15 cellular contexts compared by ENCODE assay signal in the genomic region with DNA sequence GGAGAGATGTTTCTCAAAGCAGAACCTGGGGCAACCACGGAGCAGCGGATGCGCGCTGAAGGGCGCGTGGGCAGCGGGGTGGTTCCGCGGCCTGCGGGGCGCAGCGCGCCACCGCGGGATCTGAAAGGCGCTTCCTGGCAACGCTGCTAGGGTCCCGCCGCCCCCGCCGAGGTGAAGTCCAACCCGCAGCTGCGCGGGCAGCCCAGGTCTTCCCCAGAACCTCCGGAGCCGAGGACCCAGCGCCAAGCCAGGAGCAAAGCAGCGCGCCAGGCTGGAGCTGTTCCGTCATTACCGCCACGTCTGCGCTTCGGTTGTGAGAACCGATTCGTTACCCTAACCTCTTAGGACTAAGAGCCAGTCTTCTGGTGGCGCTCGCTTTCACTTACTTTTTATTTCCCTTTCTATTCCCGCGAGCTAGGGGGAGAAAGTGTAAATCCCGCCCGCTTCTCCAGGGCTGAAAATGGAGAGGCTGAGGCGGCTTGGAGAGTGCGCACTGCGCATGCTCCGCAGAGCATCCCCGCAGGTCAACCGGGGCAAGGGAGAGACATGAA. TPM values are rescaled to one million over a fixed set of nuclear protein-coding genes. Genes with fewer than 3 reads are reported as not detected.
DNase-seq lines count a peak whose midpoint lies in the region; ATAC-seq and TF ChIP-seq lines count a peak whose summit lies in the region.
"Had no signal": no experiment of that assay in that cellular context is flagged by ENCODE, and none has a peak within 500 bp of the region (broad histone marks: within the 10 kb centered on the region; RNA-seq: fewer than 3 reads in every experiment).

No MANE protein-coding gene starts in this region.

- TF ChIP-seq CTCF in SK-N-SH (IDR thresholded peaks at IDR 0.05) (no peak), brain microvascular endothelial cell (IDR thresholded peaks at IDR 0.05; ENCODE audit: low read depth, low read length, missing control alignments) (no peak), kidney epithelial cell (IDR thresholded peaks at IDR 0.05; ENCODE audit: insufficient read depth, low read length, poor library complexity, severe bottlenecking) (no peak)

- no peak overlapping the region for H2AFZ ChIP-seq in SK-N-SH (ENCODE audit: low read depth)

- in situ Hi-C loops in brain microvascular endothelial cell (cut with HindIII; ENCODE audit: low pct_ligation_motif_present, low sequenced_read_pairs): no loop called here

- TF ChIP-seq RAD21 in SK-N-SH (IDR thresholded peaks at IDR 0.05; ENCODE audit: low read length): no peak

- no peaks in the 10 kb centered on the region for H4K20me1 ChIP-seq in SK-N-SH (ENCODE audit: insufficient read depth)

- H3K9me3 ChIP-seq in SK-N-SH: no peaks in the 10 kb centered on the region
- H3K9me3 ChIP-seq: adrenal gland had no signal

- H3K9ac ChIP-seq in SK-N-SH: no peak overlapping the region

- H3K4me3 ChIP-seq in SK-N-SH (ENCODE audit: low read depth in 2 of 2, low read length in 1 of 2): peak overlapping the region in 1 of 2 experiments; percentile 44; a peak in 2 of 4 replicates
- H3K4me3 ChIP-seq in brain microvascular endothelial cell (ENCODE audit: low read depth, low read length): peak overlapping the region; percentile 49
- H3K4me3 ChIP-seq in kidney epithelial cell (ENCODE audit: low read depth, low read length): peak overlapping the region; percentile 25
- H3K4me3 ChIP-seq: adrenal gland had no signal

- no peaks in the 10 kb centered on the region for H3K79me2 ChIP-seq in SK-N-SH (ENCODE audit: insufficient read depth)

- no peak for TF ChIP-seq EP300 in SK-N-SH (IDR thresholded peaks at IDR 0.05; ENCODE audit: borderline replicate concordance in 1 of 2, low read depth in 1 of 2, low read length in 1 of 2)

- ATAC-seq in SK-N-SH treated with all-trans-retinoic acid at 6 μM for 48 hours (no peak), GM19328 (IDR thresholded peaks at IDR 0.05; ENCODE audit: unreplicated experiment) (no peak)

- POLR2A ChIA-PET in SK-N-SH (lab: Yijun Ruan, JAX): interaction anchor here (0.7 kb wide), 1 partner anchor 270 kb away, joined by 4 read pairs; no protein-coding TSS in a partner anchor

- H3K4me2 ChIP-seq in SK-N-SH: no peak overlapping the region

- no peaks in the 10 kb centered on the region for H3K27me3 ChIP-seq in SK-N-SH (ENCODE audit: insufficient read depth)
- H3K27me3 ChIP-seq in brain microvascular endothelial cell (replicated peaks): no peaks in the 10 kb centered on the region
- peaks cover 32% of the 10 kb centered on the region for H3K27me3 ChIP-seq in kidney epithelial cell (ENCODE audit: control insufficient read depth, insufficient read depth, low read length)

- CTCF ChIA-PET in SK-N-SH (lab: Yijun Ruan, JAX): interaction anchor here (1.0 to 3.8 kb wide), 2 partner anchors 19 to 76 kb away, joined by 3 to 22 read pairs; no protein-coding TSS in a partner anchor

- peak; percentile 90 for DNase-seq in SK-N-SH
- no peak for DNase-seq in brain microvascular endothelial cell
- no peak for DNase-seq in kidney epithelial cell (ENCODE audit: low read depth)
- no peak for DNase-seq in SIG-M5 treated with dmso at 0.1 percent for 504 hours (lab: John Stamatoyannopoulos, UW; ENCODE audit: unreplicated experiment)
- DNase-seq in C1 segment of cervical spinal cord (lab: John Stamatoyannopoulos, UW): no peak
- DNase-seq: activated CD8-positive, alpha-beta memory T cell treated with anti-CD3 and anti-CD28 coated beads, Interleukin-2, amount 50 U/mL, for 48 hours; adrenal gland; DND-41; hippocampal formation had no signal

- no peaks in the 10 kb centered on the region for H3F3A ChIP-seq in SK-N-SH (replicated peaks; ENCODE audit: insufficient read depth)

- peak overlapping the region in 1 of 2 experiments; percentile 73; a peak in 1 of 4 replicates for H3K27ac ChIP-seq in SK-N-SH (ENCODE audit: low read depth in 2 of 2, low read length in 1 of 2)
- H3K27ac ChIP-seq in brain microvascular endothelial cell: no peak overlapping the region
- peak overlapping the region; percentile 44 for H3K27ac ChIP-seq in temporal lobe (ENCODE audit: low read depth, low read length)
- H3K27ac ChIP-seq: adrenal gland, RWPE1 had no signal

- no peaks in the 10 kb centered on the region for H3K9me2 ChIP-seq in SK-N-SH

- H3K36me3 ChIP-seq in SK-N-SH (replicated peaks in 1 of 2; ENCODE audit: control insufficient read depth in 1 of 2, insufficient read depth in 2 of 2, low read length in 1 of 2): no peaks in the 10 kb centered on the region
- no peaks in the 10 kb centered on the region for H3K36me3 ChIP-seq in brain microvascular endothelial cell (replicated peaks)
- no peaks in the 10 kb centered on the region for H3K36me3 ChIP-seq in kidney epithelial cell (ENCODE audit: control insufficient read depth, insufficient read depth, low read length)
- H3K36me3 ChIP-seq: adrenal gland had no signal

- WGBS in SK-N-SH (ENCODE audit: low lambda C conversion rate): 18% methylated on average over 23 of the region's 48 CpGs

- H3K4me1 ChIP-seq in SK-N-SH (ENCODE audit: control insufficient read depth in 1 of 2, insufficient read depth in 2 of 2, low read depth in 1 of 2, low read length in 1 of 2): no peaks in the 10 kb centered on the region; a peak in 1 of 4 replicates
- H3K4me1 ChIP-seq: adrenal gland had no signal

TF ChIP-seq in SK-N-SH, 30 proteins besides CTCF, POLR2A, EP300 and RAD21:
- TF ChIP-seq SIN3A (IDR thresholded peaks at IDR 0.05; ENCODE audit: borderline replicate concordance, low read depth, low read length): no peak
- no peak for TF ChIP-seq RXRA (IDR thresholded peaks at IDR 0.05; ENCODE audit: borderline replicate concordance, low read depth)
- no peak for TF ChIP-seq CHD2 (IDR thresholded peaks at IDR 0.05; ENCODE audit: low read length, partially characterized antibody)
- peak; percentile 53; the same call in 1 of the 2 replicates for TF ChIP-seq NRF1 (IDR thresholded peaks at IDR 0.05; ENCODE audit: low read depth, low read length)
- no peak for TF ChIP-seq MXI1 (IDR thresholded peaks at IDR 0.05; ENCODE audit: low read depth, low read length)
- TF ChIP-seq RCOR1 (IDR thresholded peaks at IDR 0.05; ENCODE audit: low read length): no peak
- TF ChIP-seq, protein P1, sequence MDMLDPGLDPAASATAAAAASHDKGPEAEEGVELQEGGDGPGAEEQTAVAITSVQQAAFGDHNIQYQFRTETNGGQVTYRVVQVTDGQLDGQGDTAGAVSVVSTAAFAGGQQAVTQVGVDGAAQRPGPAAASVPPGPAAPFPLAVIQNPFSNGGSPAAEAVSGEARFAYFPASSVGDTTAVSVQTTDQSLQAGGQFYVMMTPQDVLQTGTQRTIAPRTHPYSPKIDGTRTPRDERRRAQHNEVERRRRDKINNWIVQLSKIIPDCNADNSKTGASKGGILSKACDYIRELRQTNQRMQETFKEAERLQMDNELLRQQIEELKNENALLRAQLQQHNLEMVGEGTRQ (IDR thresholded peaks at IDR 0.05; ENCODE audit: borderline replicate concordance, low read depth, low read length): no peak
- TF ChIP-seq, protein P2, sequence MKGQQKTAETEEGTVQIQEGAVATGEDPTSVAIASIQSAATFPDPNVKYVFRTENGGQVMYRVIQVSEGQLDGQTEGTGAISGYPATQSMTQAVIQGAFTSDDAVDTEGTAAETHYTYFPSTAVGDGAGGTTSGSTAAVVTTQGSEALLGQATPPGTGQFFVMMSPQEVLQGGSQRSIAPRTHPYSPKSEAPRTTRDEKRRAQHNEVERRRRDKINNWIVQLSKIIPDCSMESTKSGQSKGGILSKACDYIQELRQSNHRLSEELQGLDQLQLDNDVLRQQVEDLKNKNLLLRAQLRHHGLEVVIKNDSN (IDR thresholded peaks at IDR 0.05; ENCODE audit: borderline replicate concordance, low read depth): no peak
- no peak for TF ChIP-seq POLR2AphosphoS5 (IDR thresholded peaks at IDR 0.05; ENCODE audit: low read depth, low read length)

TF ChIP-seq in SK-N-SH treated with all-trans-retinoic acid at 6 μM for 48 hours, 23 proteins besides CTCF, POLR2A, EP300 and RAD21 (continues in another document):
- TF ChIP-seq, protein P3, sequence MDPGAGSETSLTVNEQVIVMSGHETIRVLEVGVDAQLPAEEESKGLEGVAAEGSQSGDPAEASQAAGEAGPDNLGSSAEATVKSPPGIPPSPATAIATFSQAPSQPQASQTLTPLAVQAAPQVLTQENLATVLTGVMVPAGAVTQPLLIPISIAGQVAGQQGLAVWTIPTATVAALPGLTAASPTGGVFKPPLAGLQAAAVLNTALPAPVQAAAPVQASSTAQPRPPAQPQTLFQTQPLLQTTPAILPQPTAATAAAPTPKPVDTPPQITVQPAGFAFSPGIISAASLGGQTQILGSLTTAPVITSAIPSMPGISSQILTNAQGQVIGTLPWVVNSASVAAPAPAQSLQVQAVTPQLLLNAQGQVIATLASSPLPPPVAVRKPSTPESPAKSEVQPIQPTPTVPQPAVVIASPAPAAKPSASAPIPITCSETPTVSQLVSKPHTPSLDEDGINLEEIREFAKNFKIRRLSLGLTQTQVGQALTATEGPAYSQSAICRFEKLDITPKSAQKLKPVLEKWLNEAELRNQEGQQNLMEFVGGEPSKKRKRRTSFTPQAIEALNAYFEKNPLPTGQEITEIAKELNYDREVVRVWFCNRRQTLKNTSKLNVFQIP (CRISPR knock-in tag; IDR thresholded peaks at IDR 0.05; ENCODE audit: borderline replicate concordance, low read depth): no peak
- TF ChIP-seq CSDC2 (CRISPR knock-in tag; IDR thresholded peaks at IDR 0.05) (no peak), ZNF565 (CRISPR knock-in tag; conservative IDR thresholded peaks at IDR 0.05; ENCODE audit: low read depth) (no peak), PPARA (CRISPR knock-in tag; IDR thresholded peaks at IDR 0.05; ENCODE audit: borderline replicate concordance) (no peak), ZNF70 (CRISPR knock-in tag; IDR thresholded peaks at IDR 0.05) (no peak), ZFP30 (CRISPR knock-in tag; IDR thresholded peaks at IDR 0.05) (no peak)

RNA-seq across cellular contexts. Expression of a gene that starts 3.2 kb away (rescaled TPM):
- polyA plus RNA-seq in SK-N-SH (2012; rRNA removed): not detected in 2 replicates
- polyA plus RNA-seq in SK-N-SH (2012; cell fraction: cytosol; rRNA removed): not detected in 2 replicates
- polyA plus RNA-seq in SK-N-SH (2012; cell fraction: nucleus; rRNA removed): under 0.01 TPM in 1 of 2 replicates, not detected in the other
- total RNA-seq in kidney epithelial cell: 0.08 TPM in 1 of 2 replicates, not detected in the other
- 10.6 TPM for total RNA-seq in temporal lobe
- total RNA-seq: A673 had no signal
- polyA plus RNA-seq: urinary bladder had no signal

Comparison
In these comparisons a context has a peak if more than half of its experiments do, and no peak if none do; other contexts are left out.
1. RNA of a gene that starts 3.2 kb away (total RNA-seq): 10.6 TPM in temporal lobe (single experiment); 0.08 TPM in kidney epithelial cell; every median in the first group is over 10 times any median in the second.